In genomic region chrX:71547339-71547738, GRCh38 we compare ENCODE assay signal across 19 cellular contexts.
"Had no signal": no experiment of that assay in that cellular context is flagged by ENCODE, and none has a peak within 500 bp of the region (broad histone marks: within the 10 kb centered on the region; RNA-seq: fewer than 3 reads in every experiment).

No MANE protein-coding gene starts in this region.

- H3K4me1 ChIP-seq: colonic mucosa, prostate gland had no signal

- H3K36me3 ChIP-seq: colonic mucosa, prostate gland had no signal

- FAIRE-seq: urothelium cell line had no signal

- H3K27me3 ChIP-seq: colonic mucosa, esophagus muscularis mucosa, stomach had no signal

- H3K4me3 ChIP-seq: colonic mucosa, esophagus muscularis mucosa, prostate gland, stomach had no signal

- H3K9me3 Mint-ChIP-seq: activated naive CD8-positive, alpha-beta T cell treated with anti-CD3 and anti-CD28 coated beads for 36 hours; brain; natural killer cell treated with Interleukin-12 subunit alpha and Interleukin-12 subunit beta and Interleukin-15 and Interleukin-18, amount 100 ng/mL, for 72 hours; T-cell had no signal

- H3K27ac Mint-ChIP-seq: brain had no signal

- ATAC-seq: natural killer cell treated with Interleukin-12 subunit alpha and Interleukin-12 subunit beta and Interleukin-15 and Interleukin-18, amount 100 ng/mL, for 72 hours; sciatic nerve; T-cell had no signal

- DNase-seq: activated CD4-positive, alpha-beta T cell treated with anti-CD3 and anti-CD28 coated beads for 1 hour; activated CD4-positive, alpha-beta T cell treated with anti-CD3 and anti-CD28 coated beads, Interleukin-2, amount 50 U/mL, for 4 hours; activated effector memory CD4-positive, alpha-beta T cell treated with anti-CD3 and anti-CD28 coated beads, Interleukin-2, amount 50 U/mL, for 16 hours; activated naive CD8-positive, alpha-beta T cell treated with anti-CD3 and anti-CD28 coated beads for 36 hours; activated T-cell treated with anti-CD3 and anti-CD28 coated beads for 4 hours; central memory CD4-positive, alpha-beta T cell; colonic mucosa; hippocampal formation; kidney glomerular epithelial cell; occipital lobe; stomach; T-cell; T-helper 9 cell had no signal

- H3K9me3 ChIP-seq: colonic mucosa, esophagus muscularis mucosa, prostate gland, stomach had no signal

- H3K27me3 Mint-ChIP-seq: activated naive CD8-positive, alpha-beta T cell treated with anti-CD3 and anti-CD28 coated beads for 36 hours; brain; natural killer cell treated with Interleukin-12 subunit alpha and Interleukin-12 subunit beta and Interleukin-15 and Interleukin-18, amount 100 ng/mL, for 72 hours; T-cell had no signal

- H3K27ac ChIP-seq: colonic mucosa, esophagus muscularis mucosa, prostate gland, stomach had no signal

- H3K4me3 Mint-ChIP-seq: activated naive CD8-positive, alpha-beta T cell treated with anti-CD3 and anti-CD28 coated beads for 36 hours; brain; natural killer cell treated with Interleukin-12 subunit alpha and Interleukin-12 subunit beta and Interleukin-15 and Interleukin-18, amount 100 ng/mL, for 72 hours; T-cell had no signal
